In the genomic region with DNA sequence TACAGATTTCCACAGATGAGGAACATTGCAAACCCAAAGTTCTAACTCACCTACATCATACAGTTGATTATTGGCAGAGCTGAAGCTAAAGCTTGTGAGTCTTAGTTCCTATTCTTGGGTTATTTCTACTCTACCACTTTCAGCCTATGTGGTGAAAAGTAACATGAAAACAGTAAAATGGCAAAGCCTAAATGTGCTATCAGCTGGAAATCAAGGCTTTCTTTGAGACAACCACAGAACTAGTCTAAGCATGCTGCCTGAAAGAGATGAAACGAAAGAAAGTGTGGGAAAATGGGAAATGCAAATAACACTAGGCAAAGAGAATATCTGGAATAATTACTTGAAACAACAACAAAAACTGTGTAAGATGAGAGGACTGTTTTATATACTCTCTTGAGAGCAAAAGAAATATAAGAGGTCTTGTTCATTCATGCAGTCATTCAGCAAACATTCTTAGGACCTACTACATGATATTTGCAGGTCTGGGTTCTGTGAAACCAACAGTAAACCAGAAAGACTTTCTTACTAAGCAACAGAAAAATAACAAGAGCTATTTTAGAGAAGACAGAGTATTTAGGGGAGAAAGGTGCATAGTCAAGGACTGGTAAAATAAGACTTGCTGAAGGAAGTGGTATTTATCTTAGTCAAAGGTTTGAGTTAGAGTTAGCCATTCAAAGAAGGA, we compare ENCODE assay signal across 15 cellular contexts.
A peak's percentile ranks its signal among the peaks of the same experiment; 100 is the strongest.
DNase-seq lines count a peak whose midpoint lies in the region; ATAC-seq lines count a peak whose summit lies in the region.
"Had no signal": no experiment of that assay in that cellular context is flagged by ENCODE, and none has a peak within 500 bp of the region (broad histone marks: within the 10 kb centered on the region; RNA-seq: fewer than 3 reads in every experiment).

No MANE protein-coding gene starts in this region.

- ATAC-seq in GM18498 (IDR thresholded peaks at IDR 0.05; ENCODE audit: unreplicated experiment) (peak; percentile 85), GM21367 (IDR thresholded peaks at IDR 0.05; ENCODE audit: unreplicated experiment) (peak; percentile 76), HG02870 (IDR thresholded peaks at IDR 0.05; ENCODE audit: unreplicated experiment) (peak; percentile 77), HG03457 (IDR thresholded peaks at IDR 0.05; ENCODE audit: unreplicated experiment) (peak; percentile 84)
- no peak for ATAC-seq in activated naive CD8-positive, alpha-beta T cell treated with anti-CD3 and anti-CD28 coated beads, Interleukin-2, amount 50 U/mL, for 24 hours
- ATAC-seq: mucosa of descending colon, psoas muscle, WTC11 had no signal

- H3K36me3 ChIP-seq in effector memory CD4-positive, alpha-beta T cell (ENCODE audit: control insufficient read depth, insufficient read depth, low read length), result no peaks in the 10 kb centered on the region

- H3K9me3 Mint-ChIP-seq in activated CD4-positive, alpha-beta memory T cell treated with anti-CD3 and anti-CD28 coated beads, Interleukin-2, amount 10 ng/mL, durations not matched to agents 7 days and 5 days, result peaks cover 5% of the 10 kb centered on the region
- peaks cover 9% of the 10 kb centered on the region for H3K9me3 Mint-ChIP-seq in activated naive CD8-positive, alpha-beta T cell treated with anti-CD3 and anti-CD28 coated beads, Interleukin-2, amount 50 U/mL, for 24 hours

- H3K9me3 ChIP-seq in effector memory CD4-positive, alpha-beta T cell (ENCODE audit: control insufficient read depth, low read length), result no peaks in the 10 kb centered on the region
- H3K9me3 ChIP-seq: mucosa of descending colon, psoas muscle had no signal

- no peaks in the 10 kb centered on the region for H3K36me3 Mint-ChIP-seq in activated CD4-positive, alpha-beta memory T cell treated with anti-CD3 and anti-CD28 coated beads, Interleukin-2, amount 10 ng/mL, durations not matched to agents 7 days and 5 days (ENCODE audit: low read depth)
- no peaks in the 10 kb centered on the region for H3K36me3 Mint-ChIP-seq in activated naive CD8-positive, alpha-beta T cell treated with anti-CD3 and anti-CD28 coated beads, Interleukin-2, amount 50 U/mL, for 24 hours (ENCODE audit: low read depth)

- H3K27ac ChIP-seq in effector memory CD4-positive, alpha-beta T cell (ENCODE audit: insufficient read depth, low read length, poor library complexity, severe bottlenecking), result no peak overlapping the region
- H3K27ac ChIP-seq: psoas muscle had no signal

- CTCF ChIA-PET in activated CD4-positive, alpha-beta memory T cell treated with anti-CD3 and anti-CD28 coated beads, Interleukin-2, amount 10 ng/mL, durations not matched to agents 7 days and 5 days (lab: Charles Lee), result no interaction called here

- H3K27me3 Mint-ChIP-seq in activated CD4-positive, alpha-beta memory T cell treated with anti-CD3 and anti-CD28 coated beads, Interleukin-2, amount 10 ng/mL, durations not matched to agents 7 days and 5 days, result no peaks in the 10 kb centered on the region
- H3K27me3 Mint-ChIP-seq in activated naive CD8-positive, alpha-beta T cell treated with anti-CD3 and anti-CD28 coated beads, Interleukin-2, amount 50 U/mL, for 24 hours, result no peaks in the 10 kb centered on the region

- no peak for DNase-seq in effector memory CD4-positive, alpha-beta T cell
- no peak for DNase-seq in activated CD4-positive, alpha-beta memory T cell treated with anti-CD3 and anti-CD28 coated beads, Interleukin-2, amount 10 ng/mL, durations not matched to agents 7 days and 5 days
- DNase-seq in cerebellar nuclear complex (lab: John Stamatoyannopoulos, UW), result no peak
- DNase-seq in activated naive CD8-positive, alpha-beta T cell treated with anti-CD3 and anti-CD28 coated beads, Interleukin-2, amount 50 U/mL, for 24 hours, result no peak
- DNase-seq: dermis blood vessel endothelial cell; KG1; mucosa of descending colon; psoas muscle; stimulated activated CD4-positive, alpha-beta T cell treated with anti-CD3 and anti-CD28 coated beads, Interleukin-2, amount 100 ng/mL, for 24 hours; stimulated activated naive CD4-positive, alpha-beta T cell treated with Interleukin-2 at 50 U/mL for 16 hours had no signal

- no peaks in the 10 kb centered on the region for H3K4me1 Mint-ChIP-seq in activated CD4-positive, alpha-beta memory T cell treated with anti-CD3 and anti-CD28 coated beads, Interleukin-2, amount 10 ng/mL, durations not matched to agents 7 days and 5 days
- H3K4me1 Mint-ChIP-seq in activated naive CD8-positive, alpha-beta T cell treated with anti-CD3 and anti-CD28 coated beads, Interleukin-2, amount 50 U/mL, for 24 hours, result no peaks in the 10 kb centered on the region

- POLR2A ChIA-PET in activated CD4-positive, alpha-beta memory T cell treated with anti-CD3 and anti-CD28 coated beads, Interleukin-2, amount 10 ng/mL, durations not matched to agents 7 days and 5 days (lab: Charles Lee), result no interaction called here

- no peaks in the 10 kb centered on the region for H3K27me3 ChIP-seq in effector memory CD4-positive, alpha-beta T cell (replicated peaks; ENCODE audit: control insufficient read depth, insufficient read depth, low read length, poor library complexity, severe bottlenecking)

- no peak overlapping the region for H3K27ac Mint-ChIP-seq in activated CD4-positive, alpha-beta memory T cell treated with anti-CD3 and anti-CD28 coated beads, Interleukin-2, amount 10 ng/mL, durations not matched to agents 7 days and 5 days
- H3K27ac Mint-ChIP-seq in activated naive CD8-positive, alpha-beta T cell treated with anti-CD3 and anti-CD28 coated beads, Interleukin-2, amount 50 U/mL, for 24 hours, result no peak overlapping the region
- H3K27ac Mint-ChIP-seq: WTC11 had no signal

- no peak overlapping the region for H3K4me3 Mint-ChIP-seq in activated CD4-positive, alpha-beta memory T cell treated with anti-CD3 and anti-CD28 coated beads, Interleukin-2, amount 10 ng/mL, durations not matched to agents 7 days and 5 days
- no peak overlapping the region for H3K4me3 Mint-ChIP-seq in activated naive CD8-positive, alpha-beta T cell treated with anti-CD3 and anti-CD28 coated beads, Interleukin-2, amount 50 U/mL, for 24 hours
- H3K4me3 Mint-ChIP-seq: WTC11 had no signal

- H3K4me3 ChIP-seq in effector memory CD4-positive, alpha-beta T cell (ENCODE audit: insufficient read depth, low read depth, low read length, poor library complexity, severe bottlenecking), result no peak overlapping the region
- H3K4me3 ChIP-seq: mucosa of descending colon, psoas muscle had no signal

- no peaks in the 10 kb centered on the region for H3K4me1 ChIP-seq in effector memory CD4-positive, alpha-beta T cell (ENCODE audit: control insufficient read depth, insufficient read depth, low read length, poor library complexity, severe bottlenecking)
- H3K4me1 ChIP-seq: psoas muscle had no signal
